Comparison of ENCODE assay signal across 22 cellular contexts in the genomic region with DNA sequence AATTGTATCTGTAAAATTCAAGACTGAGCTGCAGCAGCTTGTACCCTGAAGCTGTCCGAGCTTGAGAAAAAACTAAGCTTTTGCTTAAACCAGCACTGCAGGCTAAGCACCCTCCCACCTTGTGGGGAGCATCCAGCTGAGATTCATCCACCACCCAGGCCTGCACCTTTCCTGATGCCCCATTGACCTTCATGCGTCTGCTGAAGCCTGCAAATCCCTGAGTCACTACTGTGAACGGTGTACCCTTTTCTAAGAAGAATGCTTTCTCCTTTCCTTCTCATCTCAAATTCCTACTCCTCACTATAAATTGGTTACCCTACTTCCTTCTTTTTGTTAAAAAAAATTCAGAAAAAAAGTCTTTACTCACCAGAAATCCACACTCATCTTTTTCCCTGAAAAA.
DNase-seq lines count a peak whose midpoint lies in the region; ATAC-seq, FAIRE-seq and TF ChIP-seq lines count a peak whose summit lies in the region.
"Had no signal": no experiment of that assay in that cellular context is flagged by ENCODE, and none has a peak within 500 bp of the region (broad histone marks: within the 10 kb centered on the region; RNA-seq: fewer than 3 reads in every experiment).

No MANE protein-coding gene starts in this region.

- CTCF ChIA-PET in AG04450 (lab: Charles Lee), result no interaction called here
- CTCF ChIA-PET in K562 (lab: Yijun Ruan, JAX; ENCODE audit: low intra/inter-chr PET ratio), result no interaction called here

- H3K27me3 ChIP-seq in AG04450 (ENCODE audit: control insufficient read depth, insufficient read depth, low read length) (no peaks in the 10 kb centered on the region), K562 (ENCODE audit: control insufficient read depth in 2 of 2, insufficient read depth in 2 of 2, low read length in 2 of 2) (no peaks in the 10 kb centered on the region), tibial nerve (no peaks in the 10 kb centered on the region)
- H3K27me3 ChIP-seq: BE2C, SJCRH30 had no signal

- H3K4me2 ChIP-seq in K562 (ENCODE audit: insufficient read depth, low read length), result no peak overlapping the region
- H3K4me2 ChIP-seq: KMS-11, PC-9 had no signal

- FAIRE-seq in K562 (lab: Jason Lieb, UNC), result no peak

- DNase-seq in AG04450 (ENCODE audit: low read depth, low spot score), result peak; percentile 8
- DNase-seq in NCI-H226, result peak; percentile 49
- DNase-seq in K562 (ENCODE audit: extremely low read depth in 1 of 4, low spot score in 3 of 4), result peak in 2 of 4 experiments; percentile 18 to 52
- peak; percentile 11 for DNase-seq in iPS-NIHi7 (ENCODE audit: extremely low spot score)
- no peak for DNase-seq in Right ventricle myocardium superior
- DNase-seq in tibial nerve (ENCODE audit: low spot score in 2 of 2), result no peak
- no peak for DNase-seq in cerebellar cortex (ENCODE audit: low spot score)
- DNase-seq: 8988T; BE2C; CD4-positive, CD25-positive, alpha-beta regulatory T cell; COR-L47; GDM1; NCI-H1417; NCI-H187; NCI-H2107; NCI-H2227 treated with DMSO at 0.1 percent for 48 hours; NCI-H524 treated with DMSO at 0.1 percent for 48 hours; PC-9; SJCRH30 had no signal

- no peak overlapping the region for H3K4me3 ChIP-seq in AG04450 (ENCODE audit: low read depth, low read length)
- H3K4me3 ChIP-seq in K562, result no peak overlapping the region
- no peak overlapping the region for H3K4me3 ChIP-seq in tibial nerve
- H3K4me3 ChIP-seq: PC-9, SJCRH30 had no signal

- H2AFZ ChIP-seq in K562 (ENCODE audit: low read depth, low read length), result no peak overlapping the region
- H2AFZ ChIP-seq: PC-9 had no signal

- peak; percentile 79 for ATAC-seq in K562
- ATAC-seq in GM18858 (IDR thresholded peaks at IDR 0.05; ENCODE audit: unreplicated experiment), result no peak
- no peak for ATAC-seq in Right ventricle myocardium superior (ENCODE audit: poor library complexity)

- POLR2A ChIA-PET in AG04450 (lab: Yijun Ruan, JAX) (no interaction called here), K562 (lab: Yijun Ruan, JAX) (interaction anchor here (0.6 to 1.2 kb wide), 2 partner anchors 10 to 15 kb away, joined by 3 to 7 read pairs; no protein-coding TSS in a partner anchor)

- no peaks in the 10 kb centered on the region for H3K79me2 ChIP-seq in K562 (ENCODE audit: control insufficient read depth, insufficient read depth, low read length)

- in situ Hi-C loops in K562 (cut with MboI), result no loop called here

- intact Hi-C loops in K562 (cut with micrococcal nuclease) (no loop called here), Right ventricle myocardium superior (cut with DNase I) (no loop called here)

- TF ChIP-seq CTCF in AG04450 (IDR thresholded peaks at IDR 0.05; ENCODE audit: low read depth, low read length) (no peak), K562 (IDR thresholded peaks at IDR 0.05 in 2 of 3, conservative IDR thresholded peaks at IDR 0.05 in 1 of 3; ENCODE audit: insufficient read depth in 2 of 3, low read depth in 1 of 3, low read length in 3 of 3) (no peak), tibial nerve (IDR thresholded peaks at IDR 0.05) (no peak)

- H3K9me3 ChIP-seq in AG04450 (ENCODE audit: control insufficient read depth, insufficient read depth, low read length) (no peaks in the 10 kb centered on the region), K562 (replicated peaks; ENCODE audit: control insufficient read depth, insufficient read depth, low read depth, low read length) (no peaks in the 10 kb centered on the region), tibial nerve (no peaks in the 10 kb centered on the region)
- H3K9me3 ChIP-seq: BE2C, SJCRH30 had no signal

- no peak for TF ChIP-seq POLR2A in K562 (conservative IDR thresholded peaks at IDR 0.05)
- TF ChIP-seq POLR2A in tibial nerve (IDR thresholded peaks at IDR 0.05), result no peak

- 4% methylated on average over 3 of the region's 3 CpGs for WGBS in K562 (ENCODE audit: insufficient coverage, low coverage, missing lambda C conversion rate)
- WGBS in tibial nerve, 2 donors, result 47 to 53% methylated on average over 3 of the region's 3 CpGs

- H3K9me1 ChIP-seq in K562 (ENCODE audit: control insufficient read depth, insufficient read depth, low read length), result no peaks in the 10 kb centered on the region

- H3K27ac ChIP-seq in AG04450 (ENCODE audit: low read depth, low read length) (no peak overlapping the region), K562 (ENCODE audit: extremely low read depth, low read depth, low read length) (no peak overlapping the region), tibial nerve (no peak overlapping the region)
- H3K27ac ChIP-seq: KMS-11, PC-9, RWPE1, SJCRH30 had no signal

- H3K4me1 ChIP-seq in K562 (replicated peaks in 1 of 2; ENCODE audit: control insufficient read depth in 2 of 2, insufficient read depth in 2 of 2, low read length in 2 of 2) (no peaks in the 10 kb centered on the region; a peak in 2 of 5 replicates), tibial nerve (no peaks in the 10 kb centered on the region)
- H3K4me1 ChIP-seq: BE2C, SJCRH30 had no signal

- no peaks in the 10 kb centered on the region for H4K20me1 ChIP-seq in K562 (replicated peaks; ENCODE audit: control insufficient read depth, insufficient read depth, low read length)

- TF ChIP-seq RAD21 in K562 (CRISPR knock-in tag; conservative IDR thresholded peaks at IDR 0.05 in 1 of 2, IDR thresholded peaks at IDR 0.05 in 1 of 2), result no peak

- H3K9ac ChIP-seq in K562 (ENCODE audit: insufficient read depth in 1 of 2, low read depth in 2 of 2, low read length in 2 of 2), result no peak overlapping the region
- H3K9ac ChIP-seq: KMS-11 had no signal

- no peaks in the 10 kb centered on the region for H3K36me3 ChIP-seq in K562 (ENCODE audit: control insufficient read depth, insufficient read depth, low read length)
- H3K36me3 ChIP-seq in tibial nerve, result no peaks in the 10 kb centered on the region
- H3K36me3 ChIP-seq: BE2C, SJCRH30 had no signal

- TF ChIP-seq EP300 in K562 (IDR thresholded peaks at IDR 0.05; ENCODE audit: low read length) (no peak), tibial nerve (IDR thresholded peaks at IDR 0.05) (no peak)

- BruUV-seq in K562 (replicated peaks; lab: Mats Ljungman, UMichigan), result no TSS peak

TF ChIP-seq in K562, 482 proteins besides CTCF, POLR2A, EP300 and RAD21:
- TF ChIP-seq, protein P1, sequence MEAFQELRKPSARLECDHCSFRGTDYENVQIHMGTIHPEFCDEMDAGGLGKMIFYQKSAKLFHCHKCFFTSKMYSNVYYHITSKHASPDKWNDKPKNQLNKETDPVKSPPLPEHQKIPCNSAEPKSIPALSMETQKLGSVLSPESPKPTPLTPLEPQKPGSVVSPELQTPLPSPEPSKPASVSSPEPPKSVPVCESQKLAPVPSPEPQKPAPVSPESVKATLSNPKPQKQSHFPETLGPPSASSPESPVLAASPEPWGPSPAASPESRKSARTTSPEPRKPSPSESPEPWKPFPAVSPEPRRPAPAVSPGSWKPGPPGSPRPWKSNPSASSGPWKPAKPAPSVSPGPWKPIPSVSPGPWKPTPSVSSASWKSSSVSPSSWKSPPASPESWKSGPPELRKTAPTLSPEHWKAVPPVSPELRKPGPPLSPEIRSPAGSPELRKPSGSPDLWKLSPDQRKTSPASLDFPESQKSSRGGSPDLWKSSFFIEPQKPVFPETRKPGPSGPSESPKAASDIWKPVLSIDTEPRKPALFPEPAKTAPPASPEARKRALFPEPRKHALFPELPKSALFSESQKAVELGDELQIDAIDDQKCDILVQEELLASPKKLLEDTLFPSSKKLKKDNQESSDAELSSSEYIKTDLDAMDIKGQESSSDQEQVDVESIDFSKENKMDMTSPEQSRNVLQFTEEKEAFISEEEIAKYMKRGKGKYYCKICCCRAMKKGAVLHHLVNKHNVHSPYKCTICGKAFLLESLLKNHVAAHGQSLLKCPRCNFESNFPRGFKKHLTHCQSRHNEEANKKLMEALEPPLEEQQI (IDR thresholded peaks at IDR 0.05), result no peak
- TF ChIP-seq CTBP1 (IDR thresholded peaks at IDR 0.05; ENCODE audit: borderline replicate concordance) (peak; percentile 36; the same call in 1 of the 2 replicates), CBFA2T3 (IDR thresholded peaks at IDR 0.05) (peak; percentile 49), NFE2 (IDR thresholded peaks at IDR 0.05; ENCODE audit: low read depth) (peak; percentile 63), KDM1A (IDR thresholded peaks at IDR 0.05) (peak; percentile 30 to 43; a peak in 2 of 4 replicates), ZNF316 (IDR thresholded peaks at IDR 0.05) (peak; percentile 16; the same call in 1 of the 2 replicates), RCOR1 (IDR thresholded peaks at IDR 0.05; ENCODE audit: borderline replicate concordance in 1 of 2, low read depth in 2 of 2, low read length in 2 of 2) (peak in 1 of 2 experiments; percentile 33; a peak in 1 of 4 replicates), ESRRA (IDR thresholded peaks at IDR 0.05; ENCODE audit: borderline replicate concordance, low read depth) (peak; percentile 56; the same call in 1 of the 2 replicates)
- TF ChIP-seq, protein P2, sequence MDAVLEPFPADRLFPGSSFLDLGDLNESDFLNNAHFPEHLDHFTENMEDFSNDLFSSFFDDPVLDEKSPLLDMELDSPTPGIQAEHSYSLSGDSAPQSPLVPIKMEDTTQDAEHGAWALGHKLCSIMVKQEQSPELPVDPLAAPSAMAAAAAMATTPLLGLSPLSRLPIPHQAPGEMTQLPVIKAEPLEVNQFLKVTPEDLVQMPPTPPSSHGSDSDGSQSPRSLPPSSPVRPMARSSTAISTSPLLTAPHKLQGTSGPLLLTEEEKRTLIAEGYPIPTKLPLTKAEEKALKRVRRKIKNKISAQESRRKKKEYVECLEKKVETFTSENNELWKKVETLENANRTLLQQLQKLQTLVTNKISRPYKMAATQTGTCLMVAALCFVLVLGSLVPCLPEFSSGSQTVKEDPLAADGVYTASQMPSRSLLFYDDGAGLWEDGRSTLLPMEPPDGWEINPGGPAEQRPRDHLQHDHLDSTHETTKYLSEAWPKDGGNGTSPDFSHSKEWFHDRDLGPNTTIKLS (IDR thresholded peaks at IDR 0.05; ENCODE audit: borderline replicate concordance, low read depth), result no peak

Comparison
In these comparisons a context has a peak if more than half of its experiments do, and no peak if none do; other contexts are left out.
1. DNase-seq: peak in AG04450 (single experiment), NCI-H226 (single experiment) and iPS-NIHi7 (single experiment); none in Right ventricle myocardium superior (single experiment), tibial nerve (0 of 2) and cerebellar cortex (single experiment).